ENCODE assay signal across 22 cellular contexts in the genomic region with DNA sequence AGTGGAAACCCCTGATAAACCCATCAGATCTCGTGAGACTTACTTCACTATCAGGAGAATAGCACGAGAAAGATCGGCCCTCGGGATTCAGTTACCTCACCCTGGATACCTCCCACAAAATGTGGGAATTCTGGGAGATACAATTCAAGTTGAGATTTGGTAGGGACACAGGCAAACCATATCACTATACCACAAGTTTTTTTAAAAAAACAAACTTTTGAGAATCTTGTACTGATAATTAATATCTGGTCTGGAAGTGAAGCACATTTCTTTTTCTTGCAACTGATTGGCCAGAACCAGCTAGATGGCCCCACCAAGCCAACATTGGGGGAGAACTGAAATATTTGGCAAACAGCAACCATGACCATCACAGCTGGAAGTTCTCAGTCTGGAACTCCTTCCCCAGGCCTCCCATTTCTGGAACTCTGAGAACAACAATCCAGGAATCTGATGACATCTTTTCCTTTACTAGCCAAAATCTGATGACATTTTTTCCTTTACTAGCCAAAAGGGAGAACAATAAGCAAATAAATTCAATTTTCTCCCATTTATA.
"Had no signal": no experiment of that assay in that cellular context is flagged by ENCODE, and none has a peak within 500 bp of the region (broad histone marks: within the 10 kb centered on the region; RNA-seq: fewer than 3 reads in every experiment).

No MANE protein-coding gene starts in this region.

- H3K27me3 ChIP-seq: ascending aorta, breast epithelium, foreskin keratinocyte, pancreas, spleen had no signal

- H3K4me3 Mint-ChIP-seq: activated T-cell treated with anti-CD3 and anti-CD28 coated beads, Interleukin-2, amount 50 U/mL, for 72 hours; dendritic cell treated with granulocyte-macrophage colony-stimulating factor and Interleukin-4, amounts not matched to agents 40 ng/mL and 50 ng/mL, for 4 days; natural killer cell; stimulated activated naive B cell treated with anti-CD40 and anti-IgM and Interleukin-4, amounts not matched to agents 10 μg/mL and 1 μg/mL and 100 μg/mL, for 72 hours had no signal

- H3K27ac ChIP-seq: ascending aorta, breast epithelium, foreskin keratinocyte, pancreas, spleen, VCaP had no signal

- H3K4me3 ChIP-seq: ascending aorta, breast epithelium, pancreas, spleen had no signal

- H3K4me1 ChIP-seq: ascending aorta, breast epithelium, foreskin keratinocyte, pancreas, spleen had no signal

- H3K36me3 Mint-ChIP-seq: natural killer cell had no signal

- H3K9me3 ChIP-seq: ascending aorta, breast epithelium, pancreas, spleen had no signal

- DNase-seq: activated CD4-positive, alpha-beta T cell treated with anti-CD3 and anti-CD28 coated beads, Interleukin-2, amount 50 U/mL, for 1 hour; activated CD4-positive, CD25-positive, alpha-beta regulatory T cell treated with anti-CD3 and anti-CD28 coated beads, Interleukin-2, amount 50 U/mL, for 72 hours; activated CD8-positive, alpha-beta memory T cell treated with anti-CD3 and anti-CD28 coated beads for 24 hours; activated effector memory CD4-positive, alpha-beta T cell treated with anti-CD3 and anti-CD28 coated beads, Interleukin-2, amount 50 U/mL, for 16 hours; activated naive CD4-positive, alpha-beta T cell treated with anti-CD3 and anti-CD28 coated beads, Interleukin-2, amount 50 U/mL, for 16 hours; activated T-cell treated with anti-CD3 and anti-CD28 coated beads, Interleukin-2, amount 50 U/mL, for 72 hours; effector CD8-positive, alpha-beta T cell; foreskin keratinocyte; kidney; mesendoderm; natural killer cell; pancreas; spleen; stimulated activated CD4-positive, alpha-beta T cell treated with anti-CD3 and anti-CD28 coated beads, Interleukin-4, amount 100 ng/mL, for 4 hours; stimulated activated naive B cell treated with anti-CD40 and anti-IgM and Interleukin-4, amounts not matched to agents 10 μg/mL and 1 μg/mL and 100 μg/mL, for 72 hours; SW 1271; T-helper 2 cell had no signal

- H3K27ac Mint-ChIP-seq: activated T-cell treated with anti-CD3 and anti-CD28 coated beads, Interleukin-2, amount 50 U/mL, for 72 hours; dendritic cell treated with granulocyte-macrophage colony-stimulating factor and Interleukin-4, amounts not matched to agents 40 ng/mL and 50 ng/mL, for 4 days; natural killer cell; stimulated activated naive B cell treated with anti-CD40 and anti-IgM and Interleukin-4, amounts not matched to agents 10 μg/mL and 1 μg/mL and 100 μg/mL, for 72 hours had no signal

- ATAC-seq: activated T-cell treated with anti-CD3 and anti-CD28 coated beads, Interleukin-2, amount 50 U/mL, for 72 hours; esophagus mucosa; foreskin keratinocyte; natural killer cell; stimulated activated naive B cell treated with anti-CD40 and anti-IgM and Interleukin-4, amounts not matched to agents 10 μg/mL and 1 μg/mL and 100 μg/mL, for 72 hours had no signal

- H3K9me3 Mint-ChIP-seq: activated T-cell treated with anti-CD3 and anti-CD28 coated beads, Interleukin-2, amount 50 U/mL, for 72 hours; dendritic cell treated with granulocyte-macrophage colony-stimulating factor and Interleukin-4, amounts not matched to agents 40 ng/mL and 50 ng/mL, for 4 days; natural killer cell had no signal

- H3K36me3 ChIP-seq: ascending aorta, breast epithelium, pancreas, spleen had no signal

- H3K4me1 Mint-ChIP-seq: natural killer cell had no signal
